Comparison of ENCODE assay signal across 20 cellular contexts in genomic region chr2:135093685-135094340, GRCh38. TPM values are rescaled to one million over a fixed set of nuclear protein-coding genes. Genes with fewer than 3 reads are reported as not detected.
DNase-seq lines count a peak whose midpoint lies in the region; ATAC-seq, FAIRE-seq and TF ChIP-seq lines count a peak whose summit lies in the region.
"Had no signal": no experiment of that assay in that cellular context is flagged by ENCODE, and none has a peak within 500 bp of the region (broad histone marks: within the 10 kb centered on the region; RNA-seq: fewer than 3 reads in every experiment).

No MANE protein-coding gene starts in this region.

- DNase-seq in D721Med (ENCODE audit: insufficient read length, low spot score) (no peak), NCI-H1417 (lab: John Stamatoyannopoulos, UW) (peak in 2 of 3 experiments; percentile 55 to 88), Panc1 (ENCODE audit: low read depth, low spot score) (no peak), left colon (no peak), thyroid gland (no peak), RPMI8226 (no peak), right cardiac atrium (no peak)
- DNase-seq: activated CD4-positive, alpha-beta T cell treated with anti-CD3 and anti-CD28 coated beads, Interleukin-2, amount 50 U/mL, for 1 hour; CD4-positive, CD25-positive, alpha-beta regulatory T cell; effector CD4-positive, alpha-beta T cell; esophagus squamous epithelium; mesenchymal stem cell; naive B cell; NCI-H1092 treated with DMSO at 0.1 percent for 48 hours; nucleus accumbens; stimulated activated CD4-positive, alpha-beta T cell treated with anti-CD3 and anti-CD28 coated beads, Interleukin-2, amount 100 ng/mL, for 48 hours; stimulated activated naive CD4-positive, alpha-beta T cell treated with Interleukin-2 at 50 U/mL for 16 hours had no signal

- H3K36me3 ChIP-seq in Panc1 (ENCODE audit: control insufficient read depth, insufficient read depth, low read length) (peaks cover 8% of the 10 kb centered on the region), thyroid gland (peaks cover 7 to 12% of the 10 kb centered on the region in 2 donors)

- CTCF ChIA-PET in Panc1 (lab: Charles Lee), result no interaction called here

- POLR2A ChIA-PET in Panc1 (lab: Charles Lee), result no interaction called here

- H3K27me3 ChIP-seq in Panc1 (ENCODE audit: control insufficient read depth, insufficient read depth, low read length) (no peaks in the 10 kb centered on the region), thyroid gland (no peaks in the 10 kb centered on the region), right cardiac atrium (ENCODE audit: control insufficient read depth, insufficient read depth) (no peaks in the 10 kb centered on the region)
- H3K27me3 ChIP-seq: esophagus squamous epithelium had no signal

- TF ChIP-seq POLR2A in thyroid gland (IDR thresholded peaks at IDR 0.05), result no peak

- no peaks in the 10 kb centered on the region for H3K4me1 ChIP-seq in Panc1 (ENCODE audit: control insufficient read depth, insufficient read depth, low read length)
- no peaks in the 10 kb centered on the region for H3K4me1 ChIP-seq in thyroid gland
- H3K4me1 ChIP-seq in right cardiac atrium (ENCODE audit: control insufficient read depth, insufficient read depth, low read length), result no peaks in the 10 kb centered on the region
- H3K4me1 ChIP-seq: esophagus squamous epithelium had no signal

- peak; percentile 53 for FAIRE-seq in D721Med (lab: Jason Lieb, UNC)

- no peak overlapping the region for H3K27ac ChIP-seq in Panc1 (ENCODE audit: low read length)
- no peak overlapping the region for H3K27ac ChIP-seq in thyroid gland
- no peak overlapping the region for H3K27ac ChIP-seq in right cardiac atrium (ENCODE audit: low read length)
- H3K27ac ChIP-seq: esophagus squamous epithelium, thoracic aorta had no signal

- ATAC-seq in Panc1, result no peak
- peak; percentile 93 for ATAC-seq in left colon
- ATAC-seq in GM21717 (IDR thresholded peaks at IDR 0.05; ENCODE audit: unreplicated experiment), result no peak
- ATAC-seq in right cardiac atrium, result no peak

- no TSS peak for BruUV-seq in Panc1 (replicated peaks; lab: Mats Ljungman, UMichigan)

- 94 to 97% methylated on average over 3 of the region's 3 CpGs for WGBS in thyroid gland, 2 donors
- WGBS in right cardiac atrium, result 97% methylated on average over 3 of the region's 3 CpGs

- H3K4me3 ChIP-seq in Panc1 (ENCODE audit: low read depth in 2 of 2, low read length in 2 of 2) (no peak overlapping the region), thyroid gland (replicated peaks in 1 of 3) (no peak overlapping the region), right cardiac atrium (ENCODE audit: low read length) (no peak overlapping the region)
- H3K4me3 ChIP-seq: esophagus squamous epithelium, thoracic aorta had no signal

- intact Hi-C loops in Panc1 (cut with micrococcal nuclease; ENCODE audit: unreplicated experiment) (no loop called here), left colon (cut with DNase I, micrococcal nuclease) (no loop called here), thyroid gland (cut with DNase I) (no loop called here), right cardiac atrium (cut with DNase I) (no loop called here)

- no peaks in the 10 kb centered on the region for H3K9me3 ChIP-seq in Panc1 (ENCODE audit: control insufficient read depth, insufficient read depth, low read depth, low read length)
- H3K9me3 ChIP-seq in thyroid gland, result no peaks in the 10 kb centered on the region
- H3K9me3 ChIP-seq in right cardiac atrium (ENCODE audit: control insufficient read depth, low read length), result peaks cover 1% of the 10 kb centered on the region
- H3K9me3 ChIP-seq: esophagus squamous epithelium, thoracic aorta had no signal

- in situ Hi-C loops in Panc1 (cut with HindIII; ENCODE audit: low pct_unique_long_range_greater_than_20kb, low sequenced_read_pairs), result no loop called here

- TF ChIP-seq CTCF in D721Med (IDR thresholded peaks at IDR 0.05; ENCODE audit: insufficient read depth, missing control alignments) (no peak), Panc1 (IDR thresholded peaks at IDR 0.05) (0 out of 2 replicates have a peak, but pooled peaks have one; percentile 4), thyroid gland (IDR thresholded peaks at IDR 0.05) (no peak)

RNA-seq across cellular contexts. Expression of gene RAB3GAP1, which starts 41.7 kb away (rescaled TPM):
- total RNA-seq in Panc1 (2021; ENCODE audit: unreplicated experiment), result 38.6 TPM
- polyA plus RNA-seq in Panc1 (2012; ENCODE audit: insufficient read length), result 26.8 TPM
- 10 to 100 TPM; 41.1 to 42.9 TPM for total RNA-seq in left colon
- 10 to 100 TPM; 53.0 to 74.5 (median 54.3) TPM for total RNA-seq in thyroid gland
- total RNA-seq in right cardiac atrium, result 10 to 100 TPM; 41.5 to 54.5 (median 50.6) TPM
- polyA plus RNA-seq in right cardiac atrium, result 24.4 TPM

RNA-seq across cellular contexts. Expression of gene MAP3K19, which starts 46.6 kb away (rescaled TPM):
- not detected for total RNA-seq in Panc1 (2021; ENCODE audit: unreplicated experiment)
- polyA plus RNA-seq in Panc1 (2012; ENCODE audit: insufficient read length), result not detected
- total RNA-seq in left colon, result not detected
- total RNA-seq in thyroid gland, result under 1 TPM in 1 of 4 donors, not detected in 3; 0.15 TPM
- not detected for total RNA-seq in right cardiac atrium
- polyA plus RNA-seq in right cardiac atrium, result not detected
- total RNA-seq: CD4-positive, CD25-positive, alpha-beta regulatory T cell; esophagus squamous epithelium; renal cortical epithelial cell; thoracic aorta had no signal
- polyA plus RNA-seq: CD4-positive, CD25-positive, alpha-beta regulatory T cell had no signal

Comparison
In these comparisons a context has a peak if more than half of its experiments do, and no peak if none do; other contexts are left out.
1. DNase-seq: peak in NCI-H1417 (2 of 3); none in D721Med (single experiment), Panc1 (single experiment), left colon (0 of 2), thyroid gland (0 of 2), RPMI8226 (single experiment) and right cardiac atrium (0 of 3).